15 cellular contexts compared by ENCODE assay signal in genomic region chr20:23103284-23104018, GRCh38. TPM values are rescaled to one million over a fixed set of nuclear protein-coding genes. Genes with fewer than 3 reads are reported as not detected.
DNase-seq lines count a peak whose midpoint lies in the region; ATAC-seq and TF ChIP-seq lines count a peak whose summit lies in the region.
"Had no signal": no experiment of that assay in that cellular context is flagged by ENCODE, and none has a peak within 500 bp of the region (broad histone marks: within the 10 kb centered on the region; RNA-seq: fewer than 3 reads in every experiment).

No MANE protein-coding gene starts in this region.

- H2AFZ ChIP-seq in osteoblast (ENCODE audit: low read length), result no peak overlapping the region
- H2AFZ ChIP-seq: hepatocyte had no signal

- H3K79me2 ChIP-seq in osteoblast (ENCODE audit: insufficient read depth, low read length), result no peaks in the 10 kb centered on the region
- H3K79me2 ChIP-seq: hepatocyte had no signal

- H3K4me3 ChIP-seq in esophagus squamous epithelium, result no peak overlapping the region
- H3K4me3 ChIP-seq in osteoblast (ENCODE audit: insufficient read depth, low read length), result no peak overlapping the region
- H3K4me3 ChIP-seq: hepatocyte had no signal

- H4K20me1 ChIP-seq in osteoblast (ENCODE audit: insufficient read depth, low read length), result no peaks in the 10 kb centered on the region

- H3K9me3 ChIP-seq in esophagus squamous epithelium, result no peaks in the 10 kb centered on the region
- no peaks in the 10 kb centered on the region for H3K9me3 ChIP-seq in osteoblast (ENCODE audit: low read depth, low read length)

- peak; percentile 73 to 83 for DNase-seq in AML-193 (lab: John Stamatoyannopoulos, UW)
- DNase-seq in MV-4-11 (lab: John Stamatoyannopoulos, UW), result peak; percentile 69
- no peak for DNase-seq in esophagus squamous epithelium (lab: John Stamatoyannopoulos, UW)
- peak; percentile 48 for DNase-seq in osteoblast (ENCODE audit: insufficient read length, low spot score, missing footprints)
- no peak for DNase-seq in NCI-H1048 (lab: John Stamatoyannopoulos, UW)
- DNase-seq in dedifferentiated amniotic fluid mesenchymal stem cell (ENCODE audit: extremely low spot score), result no peak
- no peak for DNase-seq in NCI-H2029 treated with DMSO at 0.1 percent for 48 hours (lab: John Stamatoyannopoulos, UW)
- DNase-seq: activated CD4-positive, alpha-beta T cell treated with anti-CD3 and anti-CD28 coated beads for 4 hours; Calu3; NCI-H1105 treated with DMSO at 0.1 percent for 48 hours; NCI-H226; T-helper 17 cell had no signal

- H3K36me3 ChIP-seq in esophagus squamous epithelium, result no peaks in the 10 kb centered on the region
- H3K36me3 ChIP-seq in osteoblast (ENCODE audit: insufficient read depth, low read length), result no peaks in the 10 kb centered on the region

- no peak overlapping the region for H3K4me2 ChIP-seq in osteoblast (ENCODE audit: insufficient read depth, low read length)
- H3K4me2 ChIP-seq: hepatocyte had no signal

- H3K27me3 ChIP-seq in esophagus squamous epithelium, result no peaks in the 10 kb centered on the region
- H3K27me3 ChIP-seq in osteoblast (ENCODE audit: insufficient read depth, low read length), result no peaks in the 10 kb centered on the region
- H3K27me3 ChIP-seq: hepatocyte had no signal

- intact Hi-C loops in esophagus squamous epithelium (cut with DNase I), result no loop called here

- H3K4me1 ChIP-seq in esophagus squamous epithelium (peaks cover 21 to 99% (median 68%) of the 10 kb centered on the region in 3 donors), osteoblast (ENCODE audit: insufficient read depth, low read length) (no peaks in the 10 kb centered on the region)

- ATAC-seq in HG03342 (IDR thresholded peaks at IDR 0.05; ENCODE audit: unreplicated experiment), result no peak
- ATAC-seq: left lobe of liver, T-helper 17 cell had no signal

- H3K27ac ChIP-seq in esophagus squamous epithelium, result peak overlapping the region; percentile 55 to 87 (median 78)
- H3K27ac ChIP-seq in osteoblast (ENCODE audit: low read depth, low read length), result no peak overlapping the region
- H3K27ac ChIP-seq: hepatocyte had no signal

- WGBS in esophagus squamous epithelium, 2 donors, result 68 to 78% methylated on average over 10 to 11 of the region's 11 CpGs

- no peak for TF ChIP-seq POLR2A in esophagus squamous epithelium (IDR thresholded peaks at IDR 0.05)

- no peak for TF ChIP-seq CTCF in esophagus squamous epithelium (IDR thresholded peaks at IDR 0.05)
- TF ChIP-seq CTCF in osteoblast (IDR thresholded peaks at IDR 0.05; ENCODE audit: extremely low read depth, low read depth, low read length), result no peak

RNA-seq across cellular contexts. Expression of gene CD93, which starts 17.3 kb away (rescaled TPM):
- total RNA-seq in esophagus squamous epithelium, result 10 to 100 TPM in 2 of 4 donors, 1 to 10 TPM in 2; 4.5 to 22.9 (median 14.6) TPM
- not detected in 2 replicates for total RNA-seq in osteoblast
- total RNA-seq: Calu3 had no signal

RNA-seq across cellular contexts. Expression of gene THBD, which starts 54.0 kb away (rescaled TPM):
- total RNA-seq in esophagus squamous epithelium, result 10 to 100 TPM; 54.9 to 93.4 (median 75.1) TPM
- total RNA-seq in osteoblast, result 0.29 and 0.36 TPM in 2 replicates
- total RNA-seq: Calu3 had no signal

Comparison
In these comparisons a context has a peak if more than half of its experiments do, and no peak if none do; other contexts are left out.
1. DNase-seq: peak in AML-193 (2 of 2), MV-4-11 (single experiment) and osteoblast (single experiment); none in esophagus squamous epithelium (single experiment), NCI-H1048 (single experiment), dedifferentiated amniotic fluid mesenchymal stem cell (single experiment) and NCI-H2029 treated with DMSO at 0.1 percent for 48 hours (single experiment).
2. RNA of gene THBD, which starts 54.0 kb away (total RNA-seq): 54.9 to 93.4 TPM in esophagus squamous epithelium; 0.29 to 0.36 TPM in osteoblast; every median in the first group is over 10 times any median in the second.